ENCODE assay signal across 9 cellular contexts in the genomic region with DNA sequence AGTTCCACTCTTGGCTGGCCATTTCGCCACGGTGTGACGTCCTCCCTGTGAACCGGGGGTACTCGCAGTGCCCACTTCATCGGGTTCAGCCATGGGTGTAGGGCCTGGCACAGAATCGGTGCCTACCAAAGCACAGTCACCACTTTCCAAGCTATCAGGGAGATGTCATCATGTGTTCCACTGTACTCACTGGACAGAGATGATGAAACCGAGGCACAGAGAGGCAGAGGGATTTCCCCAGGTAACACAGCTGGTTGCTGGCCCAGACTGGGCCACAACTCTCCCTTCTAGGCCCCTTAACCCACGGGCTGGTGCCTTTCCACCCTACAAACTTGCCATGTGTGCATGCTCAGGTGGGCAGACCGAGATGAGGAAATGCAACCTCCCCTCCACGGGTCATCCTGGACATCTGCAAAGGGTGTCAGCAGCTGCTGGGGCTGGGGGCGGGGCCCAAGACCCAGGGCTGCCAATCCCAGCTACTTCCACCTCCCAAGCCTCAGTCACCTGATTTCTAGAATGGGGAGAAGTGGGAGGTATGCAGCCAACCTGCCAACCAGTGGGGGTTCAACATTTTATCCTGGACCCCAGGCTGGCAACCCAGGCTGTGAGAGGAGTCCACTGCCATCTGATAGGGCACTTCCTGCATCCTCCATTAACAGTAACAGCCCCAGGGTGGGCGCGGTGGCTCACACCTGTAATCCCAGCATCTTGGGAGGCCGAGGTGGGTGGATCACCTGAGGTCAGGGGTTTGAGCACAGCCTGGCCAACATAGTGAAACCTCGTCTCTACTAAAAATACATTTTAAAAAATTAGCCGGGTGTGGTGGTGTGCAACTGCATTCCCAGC. TPM values are rescaled to one million over a fixed set of nuclear protein-coding genes. Genes with fewer than 3 reads are reported as not detected.
DNase-seq lines count a peak whose midpoint lies in the region; ATAC-seq and TF ChIP-seq lines count a peak whose summit lies in the region.
"Had no signal": no experiment of that assay in that cellular context is flagged by ENCODE, and none has a peak within 500 bp of the region (broad histone marks: within the 10 kb centered on the region; RNA-seq: fewer than 3 reads in every experiment).

No MANE protein-coding gene starts in this region.

- peaks cover 0 to 52% (median 29%) of the 10 kb centered on the region in 4 donors for H3K4me1 ChIP-seq in tibial nerve

- ATAC-seq in Right ventricle myocardium inferior (peak; percentile 20), left colon (peak; percentile 21)

- peak overlapping the region in 1 of 4 donors; percentile 33 for H3K4me3 ChIP-seq in tibial nerve

- H3K27me3 ChIP-seq in tibial nerve, result no peaks in the 10 kb centered on the region

- H3K4me1 Mint-ChIP-seq in IgD-negative memory B cell, result peaks cover 25 to 31% (median 29%) of the 10 kb centered on the region in 3 donors

- no peaks in the 10 kb centered on the region for H3K27me3 Mint-ChIP-seq in IgD-negative memory B cell
- H3K27me3 Mint-ChIP-seq: brain had no signal

- no peak for TF ChIP-seq POLR2A in tibial nerve (IDR thresholded peaks at IDR 0.05)

- intact Hi-C loops in Right ventricle myocardium inferior (cut with DNase I), result no loop called here
- intact Hi-C loops in cardiac septum (cut with DNase I), result no loop called here
- intact Hi-C loops in left colon (cut with DNase I, micrococcal nuclease), result no loop called here

- WGBS in tibial nerve, 2 donors, result 61 to 63% methylated on average over 17 of the region's 17 CpGs

- no peaks in the 10 kb centered on the region for H3K36me3 Mint-ChIP-seq in IgD-negative memory B cell
- H3K36me3 Mint-ChIP-seq: brain had no signal

- TF ChIP-seq CTCF in tibial nerve (IDR thresholded peaks at IDR 0.05), result no peak

- H3K9me3 ChIP-seq in tibial nerve, result no peaks in the 10 kb centered on the region

- no peaks in the 10 kb centered on the region for H3K9me3 Mint-ChIP-seq in IgD-negative memory B cell

- peak overlapping the region; percentile 93 to 100 (median 97) for H3K4me3 Mint-ChIP-seq in IgD-negative memory B cell

- H3K36me3 ChIP-seq in tibial nerve, result no peaks in the 10 kb centered on the region

- H3K27ac Mint-ChIP-seq in IgD-negative memory B cell, result peak overlapping the region; percentile 95 to 98 (median 98)

- TF ChIP-seq EP300 in tibial nerve (IDR thresholded peaks at IDR 0.05), result no peak

- no peak for DNase-seq in Right ventricle myocardium inferior (ENCODE audit: missing footprints)
- DNase-seq in cardiac septum (ENCODE audit: low spot score), result no peak
- DNase-seq in activated T-cell treated with anti-CD3 and anti-CD28 coated beads for 24 hours (ENCODE audit: low read depth), result peak; percentile 52
- DNase-seq in left colon, result peak; percentile 51 to 54
- DNase-seq in tibial nerve (ENCODE audit: low spot score in 2 of 2), result no peak
- no peak for DNase-seq in OCI-M2 (lab: John Stamatoyannopoulos, UW; ENCODE audit: unreplicated experiment)
- no peak for DNase-seq in T1000 (lab: John Stamatoyannopoulos, UW)

- H3K27ac ChIP-seq in tibial nerve, result peak overlapping the region; percentile 15 to 85 (median 74)

RNA-seq across cellular contexts. Expression of gene SH2D3C, which starts 0.9 kb away (rescaled TPM):
- 21.3 TPM for total RNA-seq in Right ventricle myocardium inferior
- 16.0 TPM for total RNA-seq in cardiac septum
- polyA plus RNA-seq in IgD-negative memory B cell, result 76.1 TPM
- 1 to 10 TPM; 2.8 to 3.1 TPM for total RNA-seq in left colon
- total RNA-seq in tibial nerve, result 10 to 100 TPM in 3 of 4 donors, 1 to 10 TPM in 1; 4.2 to 18.9 (median 13.4) TPM

RNA-seq across cellular contexts. Expression of gene CDK9, which starts 6.5 kb away (rescaled TPM):
- total RNA-seq in Right ventricle myocardium inferior, result 49.9 TPM
- total RNA-seq in cardiac septum, result 48.7 TPM
- polyA plus RNA-seq in IgD-negative memory B cell, result 65.3 TPM
- 10 to 100 TPM; 70.4 to 87.4 TPM for total RNA-seq in left colon
- 100 to 1,000 TPM in 2 of 4 donors, 10 to 100 TPM in 2; 66.6 to 112 (median 87.6) TPM for total RNA-seq in tibial nerve

RNA-seq across cellular contexts. Expression of gene FPGS, which starts 23.3 kb away (rescaled TPM):
- total RNA-seq in Right ventricle myocardium inferior (30.2 TPM), cardiac septum (36.5 TPM), left colon (10 to 100 TPM; 31.4 to 47.0 TPM), tibial nerve (100 to 1,000 TPM; 136 to 309 (median 143) TPM)
- 51.4 TPM for polyA plus RNA-seq in IgD-negative memory B cell

RNA-seq across cellular contexts. Expression of gene TOR2A, which starts 44.3 kb away (rescaled TPM):
- total RNA-seq in Right ventricle myocardium inferior (3.8 TPM), cardiac septum (4.4 TPM), left colon (10 to 100 TPM; 32.0 to 32.7 TPM), tibial nerve (10 to 100 TPM; 13.3 to 15.3 (median 14.4) TPM)
- 22.4 TPM for polyA plus RNA-seq in IgD-negative memory B cell

Comparison
In these comparisons a context has a peak if more than half of its experiments do, and no peak if none do; other contexts are left out.
1. DNase-seq: peak in activated T-cell treated with anti-CD3 and anti-CD28 coated beads for 24 hours (single experiment) and left colon (2 of 2); none in Right ventricle myocardium inferior (single experiment), cardiac septum (single experiment), tibial nerve (0 of 2), OCI-M2 (single experiment) and T1000 (single experiment).